ENCODE assay signal across 23 cellular contexts in the genomic region with DNA sequence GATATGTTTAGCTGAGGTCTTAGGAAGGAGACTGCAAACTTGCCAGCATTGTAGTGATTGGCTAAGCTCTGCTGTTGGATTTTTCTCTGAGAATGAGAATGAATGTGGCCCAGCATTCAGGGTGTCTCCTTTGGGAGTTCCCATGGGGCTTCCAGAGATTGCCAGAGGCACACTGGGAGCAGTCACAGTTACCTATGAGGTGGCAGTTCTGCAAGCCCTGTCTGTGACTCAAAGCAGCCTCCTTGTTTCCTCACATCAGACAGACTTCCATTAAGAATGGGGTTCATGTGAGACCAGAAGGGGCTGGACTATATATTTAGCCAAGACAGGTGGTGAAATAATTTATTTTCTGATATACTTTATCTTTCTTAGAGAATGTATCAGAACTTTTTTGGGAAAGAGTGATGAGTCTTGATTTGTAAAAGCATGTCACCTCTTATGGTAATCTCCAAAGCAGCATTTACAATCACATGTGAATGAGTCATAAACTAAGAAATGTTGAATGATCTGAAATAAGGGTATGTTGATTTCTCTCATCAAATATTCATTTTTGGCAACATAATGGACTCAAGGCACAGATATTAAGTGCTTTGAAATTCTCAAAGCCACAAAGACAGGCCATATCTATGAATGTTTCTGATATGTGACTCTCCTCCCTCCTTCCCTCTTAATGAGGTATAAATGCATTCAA. TPM values are rescaled to one million over a fixed set of nuclear protein-coding genes. Genes with fewer than 3 reads are reported as not detected.
A peak's percentile ranks its signal among the peaks of the same experiment; 100 is the strongest.
DNase-seq lines count a peak whose midpoint lies in the region; ATAC-seq, FAIRE-seq and TF ChIP-seq lines count a peak whose summit lies in the region.
"Had no signal": no experiment of that assay in that cellular context is flagged by ENCODE, and none has a peak within 500 bp of the region (broad histone marks: within the 10 kb centered on the region; RNA-seq: fewer than 3 reads in every experiment).

No MANE protein-coding gene starts in this region.

- H3K4me2 ChIP-seq in astrocyte (ENCODE audit: low read length), result no peak overlapping the region

- H3K4me1 Mint-ChIP-seq in astrocyte (ENCODE audit: low read depth, unreplicated experiment), result peaks cover 8% of the 10 kb centered on the region
- H3K4me1 Mint-ChIP-seq: activated naive CD8-positive, alpha-beta T cell treated with anti-CD3 and anti-CD28 coated beads for 36 hours; CD14-positive monocyte had no signal

- no peaks in the 10 kb centered on the region for H3K36me3 Mint-ChIP-seq in astrocyte (ENCODE audit: low read depth, unreplicated experiment)

- H3K27me3 Mint-ChIP-seq in astrocyte (ENCODE audit: low read depth, unreplicated experiment), result no peaks in the 10 kb centered on the region

- H3K27ac ChIP-seq in astrocyte (ENCODE audit: low read depth, low read length), result no peak overlapping the region
- H3K27ac ChIP-seq in foreskin keratinocyte, result peak overlapping the region; percentile 17
- H3K27ac ChIP-seq in suprapubic skin, result no peak overlapping the region
- H3K27ac ChIP-seq: ovary, vagina had no signal

- no peaks in the 10 kb centered on the region for H4K20me1 ChIP-seq in astrocyte (ENCODE audit: insufficient read depth, low read length)

- H3K9me3 Mint-ChIP-seq in astrocyte (ENCODE audit: unreplicated experiment), result peaks cover 5% of the 10 kb centered on the region
- H3K9me3 Mint-ChIP-seq: activated naive CD8-positive, alpha-beta T cell treated with anti-CD3 and anti-CD28 coated beads for 36 hours had no signal

- H3K27ac Mint-ChIP-seq in astrocyte (ENCODE audit: unreplicated experiment), result no peak overlapping the region
- H3K27ac Mint-ChIP-seq: activated naive CD8-positive, alpha-beta T cell treated with anti-CD3 and anti-CD28 coated beads for 36 hours; naive thymus-derived CD8-positive, alpha-beta T cell had no signal

- H3K36me3 ChIP-seq in astrocyte (ENCODE audit: insufficient read depth, low read length) (no peaks in the 10 kb centered on the region), suprapubic skin (no peaks in the 10 kb centered on the region)
- H3K36me3 ChIP-seq: ovary, vagina had no signal

- no peak overlapping the region for H3K4me3 Mint-ChIP-seq in astrocyte (ENCODE audit: unreplicated experiment)
- H3K4me3 Mint-ChIP-seq: activated naive CD8-positive, alpha-beta T cell treated with anti-CD3 and anti-CD28 coated beads for 36 hours; CD14-positive monocyte; naive thymus-derived CD8-positive, alpha-beta T cell had no signal

- H3K4me1 ChIP-seq in astrocyte (ENCODE audit: insufficient read depth, low read length) (no peaks in the 10 kb centered on the region), foreskin keratinocyte (peaks cover 14% of the 10 kb centered on the region), suprapubic skin (no peaks in the 10 kb centered on the region)
- H3K4me1 ChIP-seq: vagina had no signal

- TF ChIP-seq EP300 in suprapubic skin (IDR thresholded peaks at IDR 0.05), result no peak

- intact Hi-C loops in posterior cingulate gyrus (cut with DNase I), result no loop called here

- no peak overlapping the region for H2AFZ ChIP-seq in astrocyte (ENCODE audit: low read depth, low read length)

- peak; percentile 8 for DNase-seq in stimulated activated CD4-positive, alpha-beta T cell treated with anti-CD3 and anti-CD28 coated beads, Interleukin-1b, Interleukin-23, amount 100 ng/mL, for 48 hours
- no peak for DNase-seq in stimulated activated CD4-positive, alpha-beta T cell treated with anti-CD3 and anti-CD28 coated beads, Interleukin-4, amount 100 ng/mL, for 1 hour
- DNase-seq in astrocyte (ENCODE audit: low read depth) (peak; percentile 37), foreskin keratinocyte (peak; percentile 33 to 65), suprapubic skin (ENCODE audit: low spot score in 2 of 2) (no peak), posterior cingulate gyrus (no peak), NCI-H2196 (lab: John Stamatoyannopoulos, UW; ENCODE audit: unreplicated experiment) (no peak)
- DNase-seq: activated naive CD8-positive, alpha-beta T cell treated with anti-CD3 and anti-CD28 coated beads for 36 hours; DMS 273 treated with DMSO at 0.1 percent for 48 hours; effector CD4-positive, alpha-beta T cell; Karpas-422; left colon; naive thymus-derived CD8-positive, alpha-beta T cell; NCI-H1092 treated with DMSO at 0.1 percent for 48 hours; NCI-H2081; NCI-H82; OCI-M1; ovary; Right ventricle myocardium superior had no signal

- no peaks in the 10 kb centered on the region for H3K27me3 ChIP-seq in astrocyte (ENCODE audit: insufficient read depth, low read length)
- H3K27me3 ChIP-seq in foreskin keratinocyte, result no peaks in the 10 kb centered on the region
- H3K27me3 ChIP-seq in suprapubic skin, result no peaks in the 10 kb centered on the region
- H3K27me3 ChIP-seq: ovary, vagina had no signal

- H3K79me2 ChIP-seq in astrocyte (ENCODE audit: insufficient read depth, low read length), result no peaks in the 10 kb centered on the region

- peak; percentile 88 for ATAC-seq in foreskin keratinocyte
- no peak for ATAC-seq in GM21515 (IDR thresholded peaks at IDR 0.05; ENCODE audit: unreplicated experiment)
- ATAC-seq: left colon; naive thymus-derived CD8-positive, alpha-beta T cell; sciatic nerve had no signal

- FAIRE-seq in astrocyte (lab: Jason Lieb, UNC), result no peak

- H3K4me3 ChIP-seq in astrocyte (ENCODE audit: insufficient read depth, low read depth, low read length), result no peak overlapping the region
- H3K4me3 ChIP-seq in suprapubic skin, result no peak overlapping the region
- H3K4me3 ChIP-seq: ovary, vagina had no signal

- no peak overlapping the region for H3K9ac ChIP-seq in astrocyte (ENCODE audit: low read length)

- no peak for TF ChIP-seq CTCF in astrocyte (IDR thresholded peaks at IDR 0.05; ENCODE audit: insufficient read depth, low read depth, low read length)
- no peak for TF ChIP-seq CTCF in foreskin keratinocyte (conservative IDR thresholded peaks at IDR 0.05)
- TF ChIP-seq CTCF in suprapubic skin (IDR thresholded peaks at IDR 0.05), result no peak

- H3K9me3 ChIP-seq in astrocyte (ENCODE audit: insufficient read depth, low read depth, low read length) (no peaks in the 10 kb centered on the region), suprapubic skin (no peaks in the 10 kb centered on the region)
- H3K9me3 ChIP-seq: ovary, vagina had no signal

- no peak for TF ChIP-seq POLR2A in suprapubic skin (IDR thresholded peaks at IDR 0.05)

RNA-seq across cellular contexts. Expression of gene SLC19A2, which starts 9.5 kb away (rescaled TPM):
- total RNA-seq in astrocyte, result 12.5 and 14.1 TPM in 2 replicates
- 7.3 and 8.7 TPM in 2 replicates for total RNA-seq in foreskin keratinocyte
- polyA plus RNA-seq in foreskin keratinocyte, result 2.6 and 4.0 TPM in 2 replicates
- total RNA-seq in suprapubic skin, result 10 to 100 TPM; 21.9 to 38.7 (median 30.5) TPM

Comparison
In these comparisons a context has a peak if more than half of its experiments do, and no peak if none do; other contexts are left out.
1. DNase-seq: peak in stimulated activated CD4-positive, alpha-beta T cell treated with anti-CD3 and anti-CD28 coated beads, Interleukin-1b, Interleukin-23, amount 100 ng/mL, for 48 hours (single experiment), astrocyte (single experiment) and foreskin keratinocyte (2 of 2); none in stimulated activated CD4-positive, alpha-beta T cell treated with anti-CD3 and anti-CD28 coated beads, Interleukin-4, amount 100 ng/mL, for 1 hour (single experiment), suprapubic skin (0 of 2), posterior cingulate gyrus (0 of 10) and NCI-H2196 (single experiment).